1 cellular context compared by ENCODE assay signal in genomic region chr10:74889662-74889998, GRCh38.
TF ChIP-seq lines count a peak whose summit lies in the region.

No MANE protein-coding gene starts in this region.

TF ChIP-seq in HCT116, 20 proteins besides CTCF, POLR2A, EP300 and RAD21 (continued from another document):
- TF ChIP-seq REST (IDR thresholded peaks at IDR 0.05; ENCODE audit: low read depth) (no peak), SP1 (IDR thresholded peaks at IDR 0.05; ENCODE audit: low read depth) (no peak), JUND (IDR thresholded peaks at IDR 0.05) (no peak), FOSL1 (IDR thresholded peaks at IDR 0.05; ENCODE audit: low read depth) (no peak)
